In the genomic region with DNA sequence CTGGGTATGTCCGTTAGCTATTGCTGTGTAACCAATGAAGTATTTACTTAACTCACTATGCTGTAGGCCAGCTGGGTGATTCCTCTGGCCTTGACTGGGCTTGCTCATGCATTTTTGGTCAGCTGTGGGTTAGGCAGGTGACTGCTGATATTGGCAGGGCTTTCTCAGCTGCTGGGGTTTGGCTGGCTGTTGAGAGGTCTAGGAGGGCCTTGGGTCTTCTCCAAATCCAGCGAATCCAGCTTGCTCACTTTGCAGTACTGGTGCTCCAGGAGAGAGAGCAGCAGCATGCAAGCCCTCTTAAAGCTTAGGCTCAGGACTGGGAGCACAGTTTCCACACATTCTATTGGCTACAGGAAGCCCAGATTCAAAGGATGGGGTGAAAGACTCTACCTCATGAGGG, we compare ENCODE assay signal across 18 cellular contexts.
DNase-seq lines count a peak whose midpoint lies in the region; ATAC-seq, FAIRE-seq and TF ChIP-seq lines count a peak whose summit lies in the region.
"Had no signal": no experiment of that assay in that cellular context is flagged by ENCODE, and none has a peak within 500 bp of the region (broad histone marks: within the 10 kb centered on the region; RNA-seq: fewer than 3 reads in every experiment).

No MANE protein-coding gene starts in this region.

- no peak overlapping the region for H3K56ac ChIP-seq in H1 (replicated peaks; ENCODE audit: insufficient read length, low read depth, low read length)

- H3K9ac ChIP-seq in H1 (replicated peaks in 1 of 4; ENCODE audit: extremely low read depth in 1 of 4, low read depth in 3 of 4, low read length in 3 of 4): no peak overlapping the region

- no peak overlapping the region for H2BK120ac ChIP-seq in H1 (replicated peaks; ENCODE audit: low read depth, low read length)

- no peak for TF ChIP-seq POLR2A in H1 (IDR thresholded peaks at IDR 0.05; ENCODE audit: control extremely low read depth in 1 of 2, low read depth in 2 of 2, low read length in 2 of 2)

- H3K4me1 ChIP-seq in H1 (replicated peaks in 1 of 4; ENCODE audit: control insufficient read depth in 3 of 4, insufficient read depth in 4 of 4, low read length in 3 of 4): peaks cover 0 to 15% (median 4%) of the 10 kb centered on the region in 4 experiments; a peak in 4 of 7 replicates
- H3K4me1 ChIP-seq: right atrium auricular region had no signal

- DNase-seq in EH (ENCODE audit: low read depth): peak; percentile 86
- DNase-seq in RCC 7860 (ENCODE audit: low spot score): peak; percentile 57
- no peak for DNase-seq in H1 (ENCODE audit: low read depth in 1 of 2, low spot score in 2 of 2)
- DNase-seq in non-pigmented ciliary epithelial cell (ENCODE audit: low read depth): peak; percentile 92
- DNase-seq in nephron progenitor cell: no peak
- DNase-seq in CD14-positive monocyte (ENCODE audit: low spot score): no peak
- DNase-seq in NCI-H146 treated with DMSO at 0.1 percent for 48 hours (lab: John Stamatoyannopoulos, UW; ENCODE audit: unreplicated experiment): no peak
- DNase-seq: activated CD8-positive, alpha-beta T cell treated with anti-CD3 and anti-CD28 coated beads for 36 hours; activated gamma-delta T cell; CD4-positive, alpha-beta T cell; GF-D8; naive B cell; NCI-H1048; T1000 had no signal

- H4K20me1 ChIP-seq in H1 (replicated peaks in 1 of 2; ENCODE audit: control insufficient read depth in 1 of 2, insufficient read depth in 2 of 2, low read length in 2 of 2): no peaks in the 10 kb centered on the region

- H3K36me3 Mint-ChIP-seq in nephron progenitor cell (ENCODE audit: low read depth) (no peaks in the 10 kb centered on the region), CD14-positive monocyte (no peaks in the 10 kb centered on the region)

- TF ChIP-seq RAD21 in H1 (IDR thresholded peaks at IDR 0.05 in 1 of 2, conservative IDR thresholded peaks at IDR 0.05 in 1 of 2; ENCODE audit: low read depth in 2 of 2, low read length in 2 of 2): no peak; a peak in 1 of 4 replicates

- H3K36me3 ChIP-seq in H1 (ENCODE audit: control insufficient read depth in 2 of 4, insufficient read depth in 4 of 4, low read length in 3 of 4): no peaks in the 10 kb centered on the region
- H3K36me3 ChIP-seq: right atrium auricular region had no signal

- no peak overlapping the region for H3K23ac ChIP-seq in H1 (ENCODE audit: insufficient read length)

- H2BK15ac ChIP-seq in H1 (ENCODE audit: low read length): no peak overlapping the region

- ATAC-seq in HG02885 (IDR thresholded peaks at IDR 0.05; ENCODE audit: poor library complexity, unreplicated experiment): no peak
- ATAC-seq: activated CD8-positive, alpha-beta T cell treated with anti-CD3 and anti-CD28 coated beads for 36 hours; HCT116 had no signal

- no peak overlapping the region for H3K27ac ChIP-seq in H1 (ENCODE audit: low read depth, low read length)
- H3K27ac ChIP-seq: right atrium auricular region had no signal

- H4K8ac ChIP-seq in H1 (ENCODE audit: extremely low read depth, insufficient read depth, low read length): no peak overlapping the region

- no peaks in the 10 kb centered on the region for H3K9me3 ChIP-seq in H1 (ENCODE audit: insufficient read depth in 2 of 2, low read depth in 1 of 2, low read length in 1 of 2)
- H3K9me3 ChIP-seq: right atrium auricular region had no signal

- no peak overlapping the region for H2AK5ac ChIP-seq in H1 (ENCODE audit: low read depth, low read length)

- 0 out of 2 replicates have a peak overlapping the region, but pooled peaks have one; percentile 36 for H2AFZ ChIP-seq in H1 (ENCODE audit: low read length)

- 95% methylated on average over 2 of the region's 2 CpGs; no CpG with 5 or more reads in 1 of the 2 experiments for WGBS in H1 (ENCODE audit: extremely low coverage in 1 of 2, insufficient coverage in 1 of 2, insufficient read length in 1 of 2, insufficient replicate concordance in 2 of 2, low coverage in 1 of 2, low lambda C conversion rate in 2 of 2, missing lambda C conversion rate in 1 of 2), 2 experiments

- CTCF ChIA-PET in H1 (lab: Charles Lee; ENCODE audit: partially characterized antibody): interaction anchor here (0.8 to 1.0 kb wide), 2 partner anchors 17 to 389 kb away, joined by 3 read pairs; no protein-coding TSS in a partner anchor

- no peak overlapping the region for H3K4me3 ChIP-seq in H1 (ENCODE audit: extremely low read depth in 1 of 4, insufficient read depth in 2 of 4, low read depth in 3 of 4, low read length in 4 of 4)
- H3K4me3 ChIP-seq: right atrium auricular region had no signal

- intact Hi-C loops in CD14-positive monocyte (cut with micrococcal nuclease): no loop called here

- H3K4me2 ChIP-seq in H1 (ENCODE audit: insufficient read depth in 1 of 2, low read depth in 2 of 2, low read length in 2 of 2): no peak overlapping the region

- FAIRE-seq in RCC 7860 (lab: Jason Lieb, UNC) (peak; percentile 65), H1 (lab: Jason Lieb, UNC) (no peak)

- H3K4ac ChIP-seq in H1 (replicated peaks; ENCODE audit: insufficient read length, low read depth, low read length): no peak overlapping the region

- no peak for TF ChIP-seq CTCF in H1 (IDR thresholded peaks at IDR 0.05; ENCODE audit: control extremely low read depth in 1 of 3, insufficient read depth in 1 of 3, low read depth in 1 of 3, low read length in 3 of 3)
- TF ChIP-seq CTCF in nephron progenitor cell (IDR thresholded peaks at IDR 0.05): no peak
- TF ChIP-seq CTCF in CD14-positive monocyte (IDR thresholded peaks at IDR 0.05): no peak

- no peaks in the 10 kb centered on the region for H3K9me3 Mint-ChIP-seq in nephron progenitor cell
- H3K9me3 Mint-ChIP-seq in CD14-positive monocyte: peaks cover 0 to 3% (median 0%) of the 10 kb centered on the region in 7 donors
- H3K9me3 Mint-ChIP-seq: activated CD8-positive, alpha-beta T cell treated with anti-CD3 and anti-CD28 coated beads for 36 hours; CD4-positive, alpha-beta T cell; stimulated activated naive CD8-positive, alpha-beta T cell treated with anti-CD3 and anti-CD28 coated beads, Interleukin-15, Interleukin-2, amounts not matched to agents 100 ng/mL and 50 ng/mL, for 24 hours had no signal

- no peak overlapping the region for H4K91ac ChIP-seq in H1 (replicated peaks; ENCODE audit: insufficient read length, low read length)

- H3K23me2 ChIP-seq in H1 (ENCODE audit: low read depth, low read length): no peaks in the 10 kb centered on the region

- no peak overlapping the region for H2BK12ac ChIP-seq in H1 (ENCODE audit: low read depth, low read length)

- H3K27ac Mint-ChIP-seq in nephron progenitor cell (no peak overlapping the region), CD14-positive monocyte (no peak overlapping the region)
- H3K27ac Mint-ChIP-seq: activated CD8-positive, alpha-beta T cell treated with anti-CD3 and anti-CD28 coated beads for 36 hours; CD4-positive, alpha-beta T cell; naive B cell; stimulated activated naive CD8-positive, alpha-beta T cell treated with anti-CD3 and anti-CD28 coated beads, Interleukin-15, Interleukin-2, amounts not matched to agents 100 ng/mL and 50 ng/mL, for 24 hours had no signal

- H3K4me3 Mint-ChIP-seq in nephron progenitor cell (no peak overlapping the region), CD14-positive monocyte (no peak overlapping the region)
- H3K4me3 Mint-ChIP-seq: activated CD8-positive, alpha-beta T cell treated with anti-CD3 and anti-CD28 coated beads for 36 hours; CD4-positive, alpha-beta T cell; naive B cell; stimulated activated naive CD8-positive, alpha-beta T cell treated with anti-CD3 and anti-CD28 coated beads, Interleukin-15, Interleukin-2, amounts not matched to agents 100 ng/mL and 50 ng/mL, for 24 hours had no signal

- H3K18ac ChIP-seq in H1 (ENCODE audit: extremely low read depth, low read length): no peak overlapping the region

- H2BK20ac ChIP-seq in H1 (ENCODE audit: low read length): no peak overlapping the region

- no peak overlapping the region for H3K14ac ChIP-seq in H1 (ENCODE audit: insufficient read length)

- no peaks in the 10 kb centered on the region for H3K79me1 ChIP-seq in H1 (ENCODE audit: low read depth, low read length)

- H3K4me1 Mint-ChIP-seq in nephron progenitor cell (peaks cover 10% of the 10 kb centered on the region), CD14-positive monocyte (no peaks in the 10 kb centered on the region)

- H3K27me3 ChIP-seq in H1 (replicated peaks in 1 of 4; ENCODE audit: control insufficient read depth in 3 of 4, extremely low read depth in 1 of 4, insufficient read depth in 3 of 4, low read length in 3 of 4): no peaks in the 10 kb centered on the region
- H3K27me3 ChIP-seq: right atrium auricular region had no signal

- H3K79me2 ChIP-seq in H1 (ENCODE audit: control insufficient read depth in 1 of 2, insufficient read depth in 2 of 2, low read length in 2 of 2): no peaks in the 10 kb centered on the region

- H3K27me3 Mint-ChIP-seq in nephron progenitor cell (ENCODE audit: low read depth, poor library complexity) (no peaks in the 10 kb centered on the region), CD14-positive monocyte (ENCODE audit: low read depth in 3 of 3) (peaks cover 3 to 4% (median 4%) of the 10 kb centered on the region in 3 donors)

- no peak for TF ChIP-seq EP300 in H1 (IDR thresholded peaks at IDR 0.05; ENCODE audit: borderline replicate concordance in 1 of 2, low read depth in 2 of 2, low read length in 2 of 2)

- no peak overlapping the region; the same call in 1 of the 2 replicates for H2BK5ac ChIP-seq in H1 (ENCODE audit: low read depth, low read length)

- H4K5ac ChIP-seq in H1 (ENCODE audit: insufficient read length, low read depth, low read length): no peak overlapping the region

- POLR2A ChIA-PET in H1 (lab: Charles Lee; ENCODE audit: partially characterized antibody): interaction anchor here (0.6 kb wide), 1 partner anchor 599 kb away, joined by 4 read pairs; no protein-coding TSS in a partner anchor

TF ChIP-seq in H1, 55 proteins besides CTCF, POLR2A, EP300 and RAD21:
- TF ChIP-seq RNF2 (IDR thresholded peaks at IDR 0.05; ENCODE audit: borderline replicate concordance, low read depth, low read length, missing control alignments, poor library complexity, severe bottlenecking) (no peak), GTF2F1 (IDR thresholded peaks at IDR 0.05; ENCODE audit: borderline replicate concordance, low read depth, low read length) (no peak), HDAC6 (IDR thresholded peaks at IDR 0.05; ENCODE audit: low read depth, low read length) (no peak), JUND (IDR thresholded peaks at IDR 0.05; ENCODE audit: low read length) (no peak), TAF1 (IDR thresholded peaks at IDR 0.05; ENCODE audit: low read depth, low read length) (no peak), CBX8 (IDR thresholded peaks at IDR 0.05; ENCODE audit: borderline replicate concordance, low read depth, low read length) (no peak), CTBP2 (IDR thresholded peaks at IDR 0.05; ENCODE audit: borderline replicate concordance, insufficient read depth, insufficient read length, low read length) (no peak), CREB1 (IDR thresholded peaks at IDR 0.05) (no peak), EZH2 (IDR thresholded peaks at IDR 0.05; ENCODE audit: low read depth, low read length, severe bottlenecking) (no peak), CHD1 (IDR thresholded peaks at IDR 0.05; ENCODE audit: low read depth, low read length) (no peak), SUZ12 (IDR thresholded peaks at IDR 0.05; ENCODE audit: low read length) (no peak), RXRA (IDR thresholded peaks at IDR 0.05; ENCODE audit: insufficient read depth, low read depth, low read length) (no peak)

Comparison
In these comparisons a context has a peak if more than half of its experiments do, and no peak if none do; other contexts are left out.
1. DNase-seq: peak in EH (single experiment), RCC 7860 (single experiment) and non-pigmented ciliary epithelial cell (single experiment); none in H1 (0 of 2), nephron progenitor cell (single experiment), CD14-positive monocyte (single experiment) and NCI-H146 treated with DMSO at 0.1 percent for 48 hours (single experiment).